ENCODE assay signal across 21 cellular contexts in the genomic region with DNA sequence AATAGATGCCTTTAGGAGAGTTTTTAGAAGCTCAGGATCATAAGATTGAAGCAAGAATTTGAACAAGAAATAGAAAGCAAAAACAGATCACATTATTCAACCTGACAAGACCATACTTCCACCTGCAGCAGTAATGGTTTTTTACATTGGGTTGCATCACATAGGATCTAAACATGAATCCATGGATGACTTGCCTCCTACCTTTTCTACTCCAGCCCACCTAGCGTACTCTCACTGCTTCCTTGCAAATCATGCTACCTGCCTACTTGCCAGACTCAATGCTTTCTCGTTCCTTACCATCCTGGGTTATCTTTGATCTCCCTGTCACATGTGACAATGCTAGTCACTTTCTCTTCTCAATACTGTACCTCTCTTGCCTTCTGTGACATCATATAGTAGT.
DNase-seq lines count a peak whose midpoint lies in the region; ATAC-seq, FAIRE-seq and TF ChIP-seq lines count a peak whose summit lies in the region.
"Had no signal": no experiment of that assay in that cellular context is flagged by ENCODE, and none has a peak within 500 bp of the region (broad histone marks: within the 10 kb centered on the region; RNA-seq: fewer than 3 reads in every experiment).

No MANE protein-coding gene starts in this region.

- H3K9me3 ChIP-seq in HepG2 (ENCODE audit: low read length) (no peaks in the 10 kb centered on the region), right lobe of liver (no peaks in the 10 kb centered on the region)
- H3K9me3 ChIP-seq: A549; BLaER1 treated with 17β-estradiol and CSF1 and Interleukin-3, amounts not matched to agents 10 nM and 100 nM; Caco-2 had no signal

- no peak overlapping the region for H3K4me2 ChIP-seq in HepG2 (ENCODE audit: low read depth, low read length)
- H3K4me2 ChIP-seq: A549; BLaER1 treated with 17β-estradiol and CSF1 and Interleukin-3, amounts not matched to agents 10 nM and 100 nM had no signal

- WGBS in HepG2 (ENCODE audit: low lambda C conversion rate), result 26% methylated on average over 2 of the region's 2 CpGs
- 76% methylated on average over 2 of the region's 2 CpGs for WGBS in right lobe of liver (ENCODE audit: insufficient coverage, low coverage, low lambda C conversion rate, missing lambda C conversion rate)

- TF ChIP-seq POLR2A in HepG2 (IDR thresholded peaks at IDR 0.05; ENCODE audit: insufficient read depth in 1 of 2, low read depth in 2 of 2, low read length in 2 of 2), result no peak
- TF ChIP-seq POLR2A in right lobe of liver (IDR thresholded peaks at IDR 0.05), result no peak

- CTCF ChIA-PET in HepG2 (lab: Yijun Ruan, JAX; ENCODE audit: low intra/inter-chr PET ratio, low total read pairs), result no interaction called here

- H3K27me3 ChIP-seq in HepG2 (ENCODE audit: control insufficient read depth in 1 of 2, insufficient read depth in 2 of 2, low read length in 2 of 2) (no peaks in the 10 kb centered on the region), right lobe of liver (no peaks in the 10 kb centered on the region), bronchial epithelial cell (ENCODE audit: control insufficient read depth, insufficient read depth, low read length) (no peaks in the 10 kb centered on the region), rectal smooth muscle tissue (ENCODE audit: control insufficient read depth, insufficient read depth, low read length) (no peaks in the 10 kb centered on the region)
- H3K27me3 ChIP-seq: BLaER1 treated with 17β-estradiol and CSF1 and Interleukin-3, amounts not matched to agents 10 nM and 100 nM had no signal

- H4K20me1 ChIP-seq in HepG2 (ENCODE audit: insufficient read depth, low read length), result no peaks in the 10 kb centered on the region
- H4K20me1 ChIP-seq: BLaER1 treated with 17β-estradiol and CSF1 and Interleukin-3, amounts not matched to agents 10 nM and 100 nM had no signal

- H3K27ac ChIP-seq in HepG2 (ENCODE audit: extremely low read length, insufficient read depth, low read length) (no peak overlapping the region), right lobe of liver (no peak overlapping the region), rectal smooth muscle tissue (ENCODE audit: low read depth, low read length) (no peak overlapping the region)
- H3K27ac ChIP-seq: 22Rv1; A549; BLaER1 treated with 17β-estradiol and CSF1 and Interleukin-3, amounts not matched to agents 10 nM and 100 nM; C4-2B had no signal

- intact Hi-C loops in HepG2 (cut with micrococcal nuclease; ENCODE audit: unreplicated experiment), result loop anchor here (5.0 kb wide), 1 partner anchor 694 kb away; no protein-coding TSS in a partner anchor
- intact Hi-C loops in right lobe of liver (cut with DNase I), result no loop called here
- intact Hi-C loops in Right ventricle myocardium inferior (cut with DNase I), result loop anchor here (10.0 kb wide), 1 partner anchor 256 kb away; the partner anchor contains the start of gene ADAMTS9

- H3K79me2 ChIP-seq in HepG2 (ENCODE audit: insufficient read depth, low read length), result no peaks in the 10 kb centered on the region

- no peak for TF ChIP-seq CTCF in HepG2 (CRISPR knock-in tag; IDR thresholded peaks at IDR 0.05)
- no peak for TF ChIP-seq CTCF in right lobe of liver (IDR thresholded peaks at IDR 0.05)
- TF ChIP-seq CTCF in bronchial epithelial cell (IDR thresholded peaks at IDR 0.05; ENCODE audit: insufficient read depth, low read length, severe bottlenecking), result no peak

- H3K36me3 ChIP-seq in HepG2 (replicated peaks in 1 of 2; ENCODE audit: control insufficient read depth in 1 of 2, insufficient read depth in 2 of 2, low read length in 2 of 2), result no peaks in the 10 kb centered on the region
- H3K36me3 ChIP-seq in right lobe of liver, result no peaks in the 10 kb centered on the region
- H3K36me3 ChIP-seq in bronchial epithelial cell (ENCODE audit: control insufficient read depth, insufficient read depth, low read length), result no peaks in the 10 kb centered on the region
- H3K36me3 ChIP-seq in rectal smooth muscle tissue (ENCODE audit: control insufficient read depth, insufficient read depth, low read length), result no peaks in the 10 kb centered on the region
- H3K36me3 ChIP-seq: BLaER1 treated with 17β-estradiol and CSF1 and Interleukin-3, amounts not matched to agents 10 nM and 100 nM had no signal

- no peak for TF ChIP-seq EP300 in HepG2 (IDR thresholded peaks at IDR 0.05; ENCODE audit: low read depth in 2 of 2, low read length in 2 of 2)
- no peak for TF ChIP-seq EP300 in HepG2 (CRISPR knock-in tag; IDR thresholded peaks at IDR 0.05; ENCODE audit: borderline replicate concordance)

- DNase-seq in HepG2 (ENCODE audit: low spot score), result no peak
- DNase-seq in right lobe of liver, result no peak
- DNase-seq in bronchial epithelial cell (ENCODE audit: low read depth), result no peak
- no peak for DNase-seq in Right ventricle myocardium inferior (ENCODE audit: missing footprints)
- no peak for DNase-seq in activated gamma-delta T cell treated with Interleukin-2 at 50 U/mL for 16 hours
- DNase-seq in NCI-H345 treated with DMSO at 0.1 percent for 48 hours (lab: John Stamatoyannopoulos, UW; ENCODE audit: unreplicated experiment), result no peak
- DNase-seq: AML-193; Caco-2; Calu3; CD4-positive, alpha-beta T cell; CD8-positive, alpha-beta T cell; DMS79 treated with DMSO at 0.1 percent for 48 hours; GF-D8 had no signal

- no peak overlapping the region for H2AFZ ChIP-seq in HepG2 (ENCODE audit: low read length)

- ATAC-seq in HepG2 (no peak), right lobe of liver (no peak), Right ventricle myocardium inferior (no peak)
- ATAC-seq: A549; CD8-positive, alpha-beta T cell had no signal

- in situ Hi-C loops in HepG2 (cut with HindIII; ENCODE audit: extremely low pct_ligation_motif_present, low pct_unique_long_range_greater_than_20kb), result no loop called here

- BruUV-seq in HepG2 (replicated peaks; lab: Mats Ljungman, UMichigan), result no TSS peak

- FAIRE-seq in HepG2 (lab: Jason Lieb, UNC) (no peak), bronchial epithelial cell (lab: Jason Lieb, UNC) (peak; percentile 43)
- FAIRE-seq: A549, D721Med, G401.6, GM12891 had no signal

- no peaks in the 10 kb centered on the region for H3K4me1 ChIP-seq in HepG2 (ENCODE audit: insufficient read depth, low read length)
- no peaks in the 10 kb centered on the region for H3K4me1 ChIP-seq in right lobe of liver
- H3K4me1 ChIP-seq in rectal smooth muscle tissue (ENCODE audit: control insufficient read depth, insufficient read depth, low read length), result peaks cover 6% of the 10 kb centered on the region
- H3K4me1 ChIP-seq: A549 had no signal

- POLR2A ChIA-PET in HepG2 (lab: Yijun Ruan, JAX), result no interaction called here

- TF ChIP-seq RAD21 in HepG2 (CRISPR knock-in tag; IDR thresholded peaks at IDR 0.05), result no peak

- H3K4me3 ChIP-seq in HepG2 (replicated peaks in 1 of 3; ENCODE audit: insufficient read depth in 1 of 3, low read depth in 2 of 3, low read length in 3 of 3) (no peak overlapping the region), right lobe of liver (no peak overlapping the region), bronchial epithelial cell (ENCODE audit: low read depth, low read length) (no peak overlapping the region), rectal smooth muscle tissue (ENCODE audit: low read length) (no peak overlapping the region)
- H3K4me3 ChIP-seq: A549; BLaER1 treated with 17β-estradiol and CSF1 and Interleukin-3, amounts not matched to agents 10 nM and 100 nM had no signal

- H3K9ac ChIP-seq in HepG2 (ENCODE audit: insufficient read depth, low read depth, low read length) (no peak overlapping the region), rectal smooth muscle tissue (ENCODE audit: low read length) (peak overlapping the region; percentile 17)
- H3K9ac ChIP-seq: BLaER1 treated with 17β-estradiol and CSF1 and Interleukin-3, amounts not matched to agents 10 nM and 100 nM had no signal

TF ChIP-seq in HepG2, 621 proteins besides CTCF, POLR2A, EP300 and RAD21:
- TF ChIP-seq TSC22D2 (CRISPR knock-in tag; IDR thresholded peaks at IDR 0.05; ENCODE audit: borderline replicate concordance) (no peak), CREB1 (IDR thresholded peaks at IDR 0.05) (peak; percentile 47; the same call in 1 of the 2 replicates), CREB1 (CRISPR knock-in tag; IDR thresholded peaks at IDR 0.05) (no peak), MYNN (CRISPR knock-in tag; IDR thresholded peaks at IDR 0.05; ENCODE audit: low read depth) (no peak), WIZ (CRISPR knock-in tag; IDR thresholded peaks at IDR 0.05) (no peak)

Comparison
In these comparisons a context has a peak if more than half of its experiments do, and no peak if none do; other contexts are left out.
1. intact Hi-C loops: an anchor here in HepG2 (5.0 kb wide) and Right ventricle myocardium inferior (10.0 kb wide); none called in right lobe of liver.